In the genomic region with DNA sequence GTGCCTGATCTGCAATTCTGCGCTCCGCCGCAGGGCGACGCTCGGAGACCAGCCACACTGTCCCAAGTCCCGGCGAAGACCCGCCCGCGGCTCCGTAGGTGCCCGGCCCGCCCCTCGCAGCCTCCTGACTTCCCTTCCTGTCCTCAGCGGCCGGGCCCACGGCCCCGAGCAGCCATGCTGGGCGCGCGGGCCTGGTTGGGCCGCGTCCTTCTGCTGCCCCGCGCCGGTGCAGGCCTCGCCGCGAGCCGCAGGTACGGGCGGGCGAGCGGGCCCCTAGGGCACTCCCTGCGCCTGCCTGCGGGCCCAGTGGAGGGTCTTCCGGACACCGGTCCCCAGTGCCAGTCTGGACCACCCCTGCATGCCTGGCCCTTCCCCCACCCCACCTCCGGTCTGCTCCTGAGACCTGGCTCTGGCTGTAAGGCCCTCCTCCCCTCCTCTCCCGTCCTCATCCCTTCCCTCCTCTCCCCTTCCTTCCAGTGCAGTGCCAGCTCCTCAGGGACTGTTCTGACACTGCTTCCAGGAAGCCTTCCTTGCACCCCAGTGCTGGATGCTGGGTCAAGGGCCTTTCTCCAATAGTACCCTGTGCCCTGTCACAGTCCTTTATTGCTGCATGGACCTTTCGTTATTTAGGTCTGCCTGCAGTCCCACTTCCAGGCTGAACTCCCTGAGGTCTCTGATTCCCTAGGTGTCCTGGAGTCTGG, we compare ENCODE assay signal across 8 cellular contexts. TPM values are rescaled to one million over a fixed set of nuclear protein-coding genes. Genes with fewer than 3 reads are reported as not detected.
DNase-seq lines count a peak whose midpoint lies in the region; ATAC-seq and TF ChIP-seq lines count a peak whose summit lies in the region.

A gene (plus strand): TSS at position 140 of the 701 bp plus-strand sequence. CDS start 35 bp downstream, at position 175.

- DNase-seq in NCI-H146 treated with DMSO at 0.1 percent for 48 hours (lab: John Stamatoyannopoulos, UW; ENCODE audit: unreplicated experiment): peak; percentile 58
- peak; percentile 87 for DNase-seq in T-helper 2 cell treated with Interferon-gamma antibody and Interleukin-4, amounts not matched to agents 5 μg/mL and 100 μg/mL, for 36 hours (ENCODE audit: low spot score)
- peak; percentile 72 to 97 for DNase-seq in ascending aorta (ENCODE audit: low spot score in 2 of 2)
- peak; percentile 92 for DNase-seq in hepatic stellate cell (ENCODE audit: low spot score)
- peak; percentile 90 for DNase-seq in retina

- peak within 1 kb of the TSS; percentile 65 to 80 for H3K27ac ChIP-seq in ascending aorta

- no peaks in the 10 kb centered on the region for H3K27me3 ChIP-seq in ascending aorta

- peaks cover 19% of the 10 kb centered on the region for H3K27me3 Mint-ChIP-seq in T-helper 2 cell treated with Interferon-gamma antibody and Interleukin-4, amounts not matched to agents 5 μg/mL and 100 μg/mL, for 36 hours (ENCODE audit: low read depth)

- H3K9me3 Mint-ChIP-seq in T-helper 2 cell treated with Interferon-gamma antibody and Interleukin-4, amounts not matched to agents 5 μg/mL and 100 μg/mL, for 36 hours: no peaks in the 10 kb centered on the region

- H3K36me3 Mint-ChIP-seq in T-helper 2 cell treated with Interferon-gamma antibody and Interleukin-4, amounts not matched to agents 5 μg/mL and 100 μg/mL, for 36 hours (ENCODE audit: low read depth): no peaks in the 10 kb centered on the region

- peaks cover 3 to 16% of the 10 kb centered on the region in 2 donors for H3K4me1 ChIP-seq in ascending aorta

- peak within 1 kb of the TSS; percentile 83 for H3K4me3 Mint-ChIP-seq in T-helper 2 cell treated with Interferon-gamma antibody and Interleukin-4, amounts not matched to agents 5 μg/mL and 100 μg/mL, for 36 hours

- intact Hi-C loops in ascending aorta (cut with DNase I): loop anchor here (1.0 to 5.0 kb wide), 3 partner anchors 79 to 405 kb away; no protein-coding TSS in a partner anchor

- peak; percentile 99 for TF ChIP-seq CTCF in GM12873 (IDR thresholded peaks at IDR 0.05; ENCODE audit: insufficient read depth, low read depth, low read length, missing control alignments)
- peak; percentile 99 for TF ChIP-seq CTCF in ascending aorta (IDR thresholded peaks at IDR 0.05)

- H3K4me1 Mint-ChIP-seq in T-helper 2 cell treated with Interferon-gamma antibody and Interleukin-4, amounts not matched to agents 5 μg/mL and 100 μg/mL, for 36 hours (ENCODE audit: low read depth): peaks cover 13% of the 10 kb centered on the region

- H3K36me3 ChIP-seq in ascending aorta: peaks cover 3 to 9% of the 10 kb centered on the region in 2 donors

- no peaks in the 10 kb centered on the region for H3K9me3 ChIP-seq in ascending aorta

- H3K27ac Mint-ChIP-seq in T-helper 2 cell treated with Interferon-gamma antibody and Interleukin-4, amounts not matched to agents 5 μg/mL and 100 μg/mL, for 36 hours: peak within 1 kb of the TSS; percentile 60

- ATAC-seq in HG02759 (IDR thresholded peaks at IDR 0.05; ENCODE audit: unreplicated experiment): peak; percentile 74
- ATAC-seq in GM18519 (IDR thresholded peaks at IDR 0.05; ENCODE audit: low FRiP score, unreplicated experiment): no peak

- peak within 1 kb of the TSS; percentile 69 to 76 for H3K4me3 ChIP-seq in ascending aorta

RNA-seq across cellular contexts. Expression of the gene that starts here (rescaled TPM):
- 463 TPM for total RNA-seq in ascending aorta
